In the genomic region with DNA sequence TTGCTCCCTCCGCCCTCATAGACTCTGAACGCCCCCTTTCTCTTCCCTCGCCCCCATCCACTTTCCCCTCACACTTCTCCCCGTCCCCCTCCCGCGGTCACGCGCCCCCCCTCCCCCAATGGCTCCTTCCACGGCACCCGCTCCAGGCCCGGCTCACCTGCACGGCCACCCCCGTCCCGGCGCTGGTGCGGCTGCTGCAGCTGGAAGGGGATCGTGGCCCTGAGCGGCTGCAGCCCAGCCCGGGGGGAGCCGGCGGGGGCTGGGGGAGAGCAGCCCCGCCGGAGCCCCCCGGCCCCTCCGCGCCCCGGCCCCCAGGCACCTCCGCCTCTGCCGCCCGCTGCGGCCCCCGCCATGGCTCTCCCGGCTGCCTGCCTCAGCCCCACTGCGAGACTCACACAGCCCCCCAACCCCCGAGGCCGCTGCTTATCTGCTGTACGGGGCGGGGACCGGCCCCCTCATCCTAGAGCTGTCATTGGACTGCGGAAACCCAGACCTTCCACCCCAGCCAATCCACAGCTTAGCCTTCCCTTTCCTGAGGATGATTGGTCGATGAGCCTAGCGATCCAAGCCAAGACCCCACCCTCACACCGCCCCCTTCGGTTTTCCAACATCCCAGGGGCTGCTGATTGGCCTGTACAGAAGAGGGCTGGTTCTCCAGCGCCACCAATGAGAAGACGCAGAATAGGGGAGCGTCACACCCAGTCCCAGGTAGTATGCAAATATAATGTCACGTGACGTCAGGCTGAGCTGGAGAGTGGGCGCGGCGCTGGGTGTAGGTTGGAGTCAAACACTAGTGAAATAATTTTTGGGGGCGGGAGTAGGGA, we compare ENCODE assay signal across 1 cellular context.
A peak's percentile ranks its signal among the peaks of the same experiment; 100 is the strongest.
TF ChIP-seq lines count a peak whose summit lies in the region.

A gene with protein sequence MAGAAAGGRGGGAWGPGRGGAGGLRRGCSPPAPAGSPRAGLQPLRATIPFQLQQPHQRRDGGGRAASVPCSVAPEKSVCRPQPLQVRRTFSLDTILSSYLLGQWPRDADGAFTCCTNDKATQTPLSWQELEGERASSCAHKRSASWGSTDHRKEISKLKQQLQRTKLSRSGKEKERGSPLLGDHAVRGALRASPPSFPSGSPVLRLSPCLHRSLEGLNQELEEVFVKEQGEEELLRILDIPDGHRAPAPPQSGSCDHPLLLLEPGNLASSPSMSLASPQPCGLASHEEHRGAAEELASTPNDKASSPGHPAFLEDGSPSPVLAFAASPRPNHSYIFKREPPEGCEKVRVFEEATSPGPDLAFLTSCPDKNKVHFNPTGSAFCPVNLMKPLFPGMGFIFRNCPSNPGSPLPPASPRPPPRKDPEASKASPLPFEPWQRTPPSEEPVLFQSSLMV (minus strand): TSS at position 397 of the 824 bp plus-strand sequence. CDS start 44 bp downstream, at position 353.

TF ChIP-seq in K562, 482 proteins besides CTCF, POLR2A, EP300 and RAD21 (continued from another document and continues in another):
- TF ChIP-seq, protein P1, sequence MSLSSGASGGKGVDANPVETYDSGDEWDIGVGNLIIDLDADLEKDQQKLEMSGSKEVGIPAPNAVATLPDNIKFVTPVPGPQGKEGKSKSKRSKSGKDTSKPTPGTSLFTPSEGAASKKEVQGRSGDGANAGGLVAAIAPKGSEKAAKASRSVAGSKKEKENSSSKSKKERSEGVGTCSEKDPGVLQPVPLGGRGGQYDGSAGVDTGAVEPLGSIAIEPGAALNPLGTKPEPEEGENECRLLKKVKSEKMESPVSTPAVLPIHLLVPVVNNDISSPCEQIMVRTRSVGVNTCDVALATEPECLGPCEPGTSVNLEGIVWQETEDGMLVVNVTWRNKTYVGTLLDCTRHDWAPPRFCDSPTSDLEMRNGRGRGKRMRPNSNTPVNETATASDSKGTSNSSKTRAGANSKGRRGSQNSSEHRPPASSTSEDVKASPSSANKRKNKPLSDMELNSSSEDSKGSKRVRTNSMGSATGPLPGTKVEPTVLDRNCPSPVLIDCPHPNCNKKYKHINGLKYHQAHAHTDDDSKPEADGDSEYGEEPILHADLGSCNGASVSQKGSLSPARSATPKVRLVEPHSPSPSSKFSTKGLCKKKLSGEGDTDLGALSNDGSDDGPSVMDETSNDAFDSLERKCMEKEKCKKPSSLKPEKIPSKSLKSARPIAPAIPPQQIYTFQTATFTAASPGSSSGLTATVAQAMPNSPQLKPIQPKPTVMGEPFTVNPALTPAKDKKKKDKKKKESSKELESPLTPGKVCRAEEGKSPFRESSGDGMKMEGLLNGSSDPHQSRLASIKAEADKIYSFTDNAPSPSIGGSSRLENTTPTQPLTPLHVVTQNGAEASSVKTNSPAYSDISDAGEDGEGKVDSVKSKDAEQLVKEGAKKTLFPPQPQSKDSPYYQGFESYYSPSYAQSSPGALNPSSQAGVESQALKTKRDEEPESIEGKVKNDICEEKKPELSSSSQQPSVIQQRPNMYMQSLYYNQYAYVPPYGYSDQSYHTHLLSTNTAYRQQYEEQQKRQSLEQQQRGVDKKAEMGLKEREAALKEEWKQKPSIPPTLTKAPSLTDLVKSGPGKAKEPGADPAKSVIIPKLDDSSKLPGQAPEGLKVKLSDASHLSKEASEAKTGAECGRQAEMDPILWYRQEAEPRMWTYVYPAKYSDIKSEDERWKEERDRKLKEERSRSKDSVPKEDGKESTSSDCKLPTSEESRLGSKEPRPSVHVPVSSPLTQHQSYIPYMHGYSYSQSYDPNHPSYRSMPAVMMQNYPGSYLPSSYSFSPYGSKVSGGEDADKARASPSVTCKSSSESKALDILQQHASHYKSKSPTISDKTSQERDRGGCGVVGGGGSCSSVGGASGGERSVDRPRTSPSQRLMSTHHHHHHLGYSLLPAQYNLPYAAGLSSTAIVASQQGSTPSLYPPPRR (CRISPR knock-in tag; IDR thresholded peaks at IDR 0.05; ENCODE audit: borderline replicate concordance), result no peak
- TF ChIP-seq, protein P2, sequence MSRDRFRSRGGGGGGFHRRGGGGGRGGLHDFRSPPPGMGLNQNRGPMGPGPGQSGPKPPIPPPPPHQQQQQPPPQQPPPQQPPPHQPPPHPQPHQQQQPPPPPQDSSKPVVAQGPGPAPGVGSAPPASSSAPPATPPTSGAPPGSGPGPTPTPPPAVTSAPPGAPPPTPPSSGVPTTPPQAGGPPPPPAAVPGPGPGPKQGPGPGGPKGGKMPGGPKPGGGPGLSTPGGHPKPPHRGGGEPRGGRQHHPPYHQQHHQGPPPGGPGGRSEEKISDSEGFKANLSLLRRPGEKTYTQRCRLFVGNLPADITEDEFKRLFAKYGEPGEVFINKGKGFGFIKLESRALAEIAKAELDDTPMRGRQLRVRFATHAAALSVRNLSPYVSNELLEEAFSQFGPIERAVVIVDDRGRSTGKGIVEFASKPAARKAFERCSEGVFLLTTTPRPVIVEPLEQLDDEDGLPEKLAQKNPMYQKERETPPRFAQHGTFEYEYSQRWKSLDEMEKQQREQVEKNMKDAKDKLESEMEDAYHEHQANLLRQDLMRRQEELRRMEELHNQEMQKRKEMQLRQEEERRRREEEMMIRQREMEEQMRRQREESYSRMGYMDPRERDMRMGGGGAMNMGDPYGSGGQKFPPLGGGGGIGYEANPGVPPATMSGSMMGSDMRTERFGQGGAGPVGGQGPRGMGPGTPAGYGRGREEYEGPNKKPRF (IDR thresholded peaks at IDR 0.05; ENCODE audit: low read depth, low read length), result no peak
- TF ChIP-seq GABPB1 (CRISPR knock-in tag; IDR thresholded peaks at IDR 0.05) (no peak), MEF2A (IDR thresholded peaks at IDR 0.05; ENCODE audit: control insufficient read depth, low read depth, low read length) (no peak), ZNF77 (CRISPR knock-in tag; IDR thresholded peaks at IDR 0.05) (no peak), MIER1 (IDR thresholded peaks at IDR 0.05; ENCODE audit: low read depth) (no peak), KAT2B (IDR thresholded peaks at IDR 0.05; ENCODE audit: low read depth, low read length) (no peak), GTF2A2 (tag; IDR thresholded peaks at IDR 0.05) (peak; percentile 10; the same call in 1 of the 2 replicates), PURB (CRISPR knock-in tag; IDR thresholded peaks at IDR 0.05; ENCODE audit: low read depth) (no peak), SP1 (CRISPR knock-in tag; IDR thresholded peaks at IDR 0.05) (peak; percentile 86), TAL1 (IDR thresholded peaks at IDR 0.05) (no peak), POU5F1 (IDR thresholded peaks at IDR 0.05; ENCODE audit: borderline replicate concordance, low read depth, low read length, partially characterized antibody) (no peak), FOXM1 (IDR thresholded peaks at IDR 0.05; ENCODE audit: low read depth) (no peak), FOXM1 (CRISPR knock-in tag; IDR thresholded peaks at IDR 0.05; ENCODE audit: low read depth) (0 out of 2 replicates have a peak, but pooled peaks have one; percentile 42), FUS (optimal IDR thresholded peaks at IDR 0.05; ENCODE audit: low read depth, low read length) (no peak), POLR2AphosphoS5 (IDR thresholded peaks at IDR 0.05; ENCODE audit: control insufficient read depth, insufficient read depth, low read depth, low read length) (peak; percentile 78), HLTF (IDR thresholded peaks at IDR 0.05) (no peak)
- TF ChIP-seq, protein P3, sequence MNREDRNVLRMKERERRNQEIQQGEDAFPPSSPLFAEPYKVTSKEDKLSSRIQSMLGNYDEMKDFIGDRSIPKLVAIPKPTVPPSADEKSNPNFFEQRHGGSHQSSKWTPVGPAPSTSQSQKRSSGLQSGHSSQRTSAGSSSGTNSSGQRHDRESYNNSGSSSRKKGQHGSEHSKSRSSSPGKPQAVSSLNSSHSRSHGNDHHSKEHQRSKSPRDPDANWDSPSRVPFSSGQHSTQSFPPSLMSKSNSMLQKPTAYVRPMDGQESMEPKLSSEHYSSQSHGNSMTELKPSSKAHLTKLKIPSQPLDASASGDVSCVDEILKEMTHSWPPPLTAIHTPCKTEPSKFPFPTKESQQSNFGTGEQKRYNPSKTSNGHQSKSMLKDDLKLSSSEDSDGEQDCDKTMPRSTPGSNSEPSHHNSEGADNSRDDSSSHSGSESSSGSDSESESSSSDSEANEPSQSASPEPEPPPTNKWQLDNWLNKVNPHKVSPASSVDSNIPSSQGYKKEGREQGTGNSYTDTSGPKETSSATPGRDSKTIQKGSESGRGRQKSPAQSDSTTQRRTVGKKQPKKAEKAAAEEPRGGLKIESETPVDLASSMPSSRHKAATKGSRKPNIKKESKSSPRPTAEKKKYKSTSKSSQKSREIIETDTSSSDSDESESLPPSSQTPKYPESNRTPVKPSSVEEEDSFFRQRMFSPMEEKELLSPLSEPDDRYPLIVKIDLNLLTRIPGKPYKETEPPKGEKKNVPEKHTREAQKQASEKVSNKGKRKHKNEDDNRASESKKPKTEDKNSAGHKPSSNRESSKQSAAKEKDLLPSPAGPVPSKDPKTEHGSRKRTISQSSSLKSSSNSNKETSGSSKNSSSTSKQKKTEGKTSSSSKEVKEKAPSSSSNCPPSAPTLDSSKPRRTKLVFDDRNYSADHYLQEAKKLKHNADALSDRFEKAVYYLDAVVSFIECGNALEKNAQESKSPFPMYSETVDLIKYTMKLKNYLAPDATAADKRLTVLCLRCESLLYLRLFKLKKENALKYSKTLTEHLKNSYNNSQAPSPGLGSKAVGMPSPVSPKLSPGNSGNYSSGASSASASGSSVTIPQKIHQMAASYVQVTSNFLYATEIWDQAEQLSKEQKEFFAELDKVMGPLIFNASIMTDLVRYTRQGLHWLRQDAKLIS (CRISPR knock-in tag; IDR thresholded peaks at IDR 0.05), result no peak
- TF ChIP-seq, protein P4, sequence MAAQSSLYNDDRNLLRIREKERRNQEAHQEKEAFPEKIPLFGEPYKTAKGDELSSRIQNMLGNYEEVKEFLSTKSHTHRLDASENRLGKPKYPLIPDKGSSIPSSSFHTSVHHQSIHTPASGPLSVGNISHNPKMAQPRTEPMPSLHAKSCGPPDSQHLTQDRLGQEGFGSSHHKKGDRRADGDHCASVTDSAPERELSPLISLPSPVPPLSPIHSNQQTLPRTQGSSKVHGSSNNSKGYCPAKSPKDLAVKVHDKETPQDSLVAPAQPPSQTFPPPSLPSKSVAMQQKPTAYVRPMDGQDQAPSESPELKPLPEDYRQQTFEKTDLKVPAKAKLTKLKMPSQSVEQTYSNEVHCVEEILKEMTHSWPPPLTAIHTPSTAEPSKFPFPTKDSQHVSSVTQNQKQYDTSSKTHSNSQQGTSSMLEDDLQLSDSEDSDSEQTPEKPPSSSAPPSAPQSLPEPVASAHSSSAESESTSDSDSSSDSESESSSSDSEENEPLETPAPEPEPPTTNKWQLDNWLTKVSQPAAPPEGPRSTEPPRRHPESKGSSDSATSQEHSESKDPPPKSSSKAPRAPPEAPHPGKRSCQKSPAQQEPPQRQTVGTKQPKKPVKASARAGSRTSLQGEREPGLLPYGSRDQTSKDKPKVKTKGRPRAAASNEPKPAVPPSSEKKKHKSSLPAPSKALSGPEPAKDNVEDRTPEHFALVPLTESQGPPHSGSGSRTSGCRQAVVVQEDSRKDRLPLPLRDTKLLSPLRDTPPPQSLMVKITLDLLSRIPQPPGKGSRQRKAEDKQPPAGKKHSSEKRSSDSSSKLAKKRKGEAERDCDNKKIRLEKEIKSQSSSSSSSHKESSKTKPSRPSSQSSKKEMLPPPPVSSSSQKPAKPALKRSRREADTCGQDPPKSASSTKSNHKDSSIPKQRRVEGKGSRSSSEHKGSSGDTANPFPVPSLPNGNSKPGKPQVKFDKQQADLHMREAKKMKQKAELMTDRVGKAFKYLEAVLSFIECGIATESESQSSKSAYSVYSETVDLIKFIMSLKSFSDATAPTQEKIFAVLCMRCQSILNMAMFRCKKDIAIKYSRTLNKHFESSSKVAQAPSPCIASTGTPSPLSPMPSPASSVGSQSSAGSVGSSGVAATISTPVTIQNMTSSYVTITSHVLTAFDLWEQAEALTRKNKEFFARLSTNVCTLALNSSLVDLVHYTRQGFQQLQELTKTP (IDR thresholded peaks at IDR 0.05; ENCODE audit: low read depth in 1 of 2, partially characterized antibody in 2 of 2), result peak in 1 of 2 experiments; percentile 83
- TF ChIP-seq, protein P5, sequence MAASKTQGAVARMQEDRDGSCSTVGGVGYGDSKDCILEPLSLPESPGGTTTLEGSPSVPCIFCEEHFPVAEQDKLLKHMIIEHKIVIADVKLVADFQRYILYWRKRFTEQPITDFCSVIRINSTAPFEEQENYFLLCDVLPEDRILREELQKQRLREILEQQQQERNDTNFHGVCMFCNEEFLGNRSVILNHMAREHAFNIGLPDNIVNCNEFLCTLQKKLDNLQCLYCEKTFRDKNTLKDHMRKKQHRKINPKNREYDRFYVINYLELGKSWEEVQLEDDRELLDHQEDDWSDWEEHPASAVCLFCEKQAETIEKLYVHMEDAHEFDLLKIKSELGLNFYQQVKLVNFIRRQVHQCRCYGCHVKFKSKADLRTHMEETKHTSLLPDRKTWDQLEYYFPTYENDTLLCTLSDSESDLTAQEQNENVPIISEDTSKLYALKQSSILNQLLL (CRISPR knock-in tag; IDR thresholded peaks at IDR 0.05; ENCODE audit: borderline replicate concordance), result no peak
- TF ChIP-seq, protein P6, sequence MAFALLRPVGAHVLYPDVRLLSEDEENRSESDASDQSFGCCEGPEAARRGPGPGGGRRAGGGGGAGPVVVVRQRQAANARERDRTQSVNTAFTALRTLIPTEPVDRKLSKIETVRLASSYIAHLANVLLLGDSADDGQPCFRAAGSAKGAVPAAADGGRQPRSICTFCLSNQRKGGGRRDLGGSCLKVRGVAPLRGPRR (CRISPR knock-in tag; IDR thresholded peaks at IDR 0.05), result no peak
- TF ChIP-seq, protein P7, sequence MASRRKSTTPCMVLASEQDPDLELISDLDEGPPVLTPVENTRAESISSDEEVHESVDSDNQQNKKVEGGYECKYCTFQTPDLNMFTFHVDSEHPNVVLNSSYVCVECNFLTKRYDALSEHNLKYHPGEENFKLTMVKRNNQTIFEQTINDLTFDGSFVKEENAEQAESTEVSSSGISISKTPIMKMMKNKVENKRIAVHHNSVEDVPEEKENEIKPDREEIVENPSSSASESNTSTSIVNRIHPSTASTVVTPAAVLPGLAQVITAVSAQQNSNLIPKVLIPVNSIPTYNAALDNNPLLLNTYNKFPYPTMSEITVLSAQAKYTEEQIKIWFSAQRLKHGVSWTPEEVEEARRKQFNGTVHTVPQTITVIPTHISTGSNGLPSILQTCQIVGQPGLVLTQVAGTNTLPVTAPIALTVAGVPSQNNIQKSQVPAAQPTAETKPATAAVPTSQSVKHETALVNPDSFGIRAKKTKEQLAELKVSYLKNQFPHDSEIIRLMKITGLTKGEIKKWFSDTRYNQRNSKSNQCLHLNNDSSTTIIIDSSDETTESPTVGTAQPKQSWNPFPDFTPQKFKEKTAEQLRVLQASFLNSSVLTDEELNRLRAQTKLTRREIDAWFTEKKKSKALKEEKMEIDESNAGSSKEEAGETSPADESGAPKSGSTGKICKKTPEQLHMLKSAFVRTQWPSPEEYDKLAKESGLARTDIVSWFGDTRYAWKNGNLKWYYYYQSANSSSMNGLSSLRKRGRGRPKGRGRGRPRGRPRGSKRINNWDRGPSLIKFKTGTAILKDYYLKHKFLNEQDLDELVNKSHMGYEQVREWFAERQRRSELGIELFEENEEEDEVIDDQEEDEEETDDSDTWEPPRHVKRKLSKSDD (conservative IDR thresholded peaks at IDR 0.05; ENCODE audit: low read length), result no peak
- TF ChIP-seq, protein P8, sequence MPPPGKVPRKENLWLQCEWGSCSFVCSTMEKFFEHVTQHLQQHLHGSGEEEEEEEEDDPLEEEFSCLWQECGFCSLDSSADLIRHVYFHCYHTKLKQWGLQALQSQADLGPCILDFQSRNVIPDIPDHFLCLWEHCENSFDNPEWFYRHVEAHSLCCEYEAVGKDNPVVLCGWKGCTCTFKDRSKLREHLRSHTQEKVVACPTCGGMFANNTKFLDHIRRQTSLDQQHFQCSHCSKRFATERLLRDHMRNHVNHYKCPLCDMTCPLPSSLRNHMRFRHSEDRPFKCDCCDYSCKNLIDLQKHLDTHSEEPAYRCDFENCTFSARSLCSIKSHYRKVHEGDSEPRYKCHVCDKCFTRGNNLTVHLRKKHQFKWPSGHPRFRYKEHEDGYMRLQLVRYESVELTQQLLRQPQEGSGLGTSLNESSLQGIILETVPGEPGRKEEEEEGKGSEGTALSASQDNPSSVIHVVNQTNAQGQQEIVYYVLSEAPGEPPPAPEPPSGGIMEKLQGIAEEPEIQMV (tag; conservative IDR thresholded peaks at IDR 0.05; ENCODE audit: low read depth), result no peak
